13 cellular contexts compared by ENCODE assay signal in genomic region chr1:42439940-42440339, GRCh38. TPM values are rescaled to one million over a fixed set of nuclear protein-coding genes. Genes with fewer than 3 reads are reported as not detected.
DNase-seq lines count a peak whose midpoint lies in the region; ATAC-seq and TF ChIP-seq lines count a peak whose summit lies in the region.
"Had no signal": no experiment of that assay in that cellular context is flagged by ENCODE, and none has a peak within 500 bp of the region (broad histone marks: within the 10 kb centered on the region; RNA-seq: fewer than 3 reads in every experiment).

No MANE protein-coding gene starts in this region.

- ATAC-seq in SK-N-SH treated with all-trans-retinoic acid at 6 μM for 48 hours (peak; percentile 38; the same call in 2 of the 3 replicates), upper lobe of right lung (peak; percentile 64), GM19467 (IDR thresholded peaks at IDR 0.05; ENCODE audit: unreplicated experiment) (no peak)
- ATAC-seq: activated CD4-positive, alpha-beta T cell treated with anti-CD3 and anti-CD28 coated beads for 36 hours; activated T-helper 17 cell treated with anti-CD3 and anti-CD28 coated beads, Interleukin-2, amount 50 U/mL, for 72 hours; psoas muscle had no signal

- H3K27ac ChIP-seq in HEK293 (ENCODE audit: extremely low read depth, low read depth, low read length) (no peak overlapping the region), upper lobe of right lung (no peak overlapping the region), ascending aorta (no peak overlapping the region)
- H3K27ac ChIP-seq: psoas muscle had no signal

- H3K27me3 ChIP-seq in upper lobe of right lung (no peaks in the 10 kb centered on the region), ascending aorta (no peaks in the 10 kb centered on the region)

- CTCF ChIA-PET in HEK293 (lab: Yijun Ruan, JAX): interaction anchor here (0.6 kb wide), 1 partner anchor 95 kb away, joined by 3 read pairs; no protein-coding TSS in a partner anchor

- H3K36me3 ChIP-seq in HEK293 (ENCODE audit: control insufficient read depth in 2 of 2, insufficient read depth in 1 of 2, low read length in 2 of 2): no peaks in the 10 kb centered on the region
- no peaks in the 10 kb centered on the region for H3K36me3 ChIP-seq in upper lobe of right lung
- no peaks in the 10 kb centered on the region for H3K36me3 ChIP-seq in ascending aorta

- no peak overlapping the region for H3K4me3 ChIP-seq in HEK293 (ENCODE audit: low read depth, low read length)
- H3K4me3 ChIP-seq in upper lobe of right lung: no peak overlapping the region
- H3K4me3 ChIP-seq in ascending aorta: no peak overlapping the region
- H3K4me3 ChIP-seq: psoas muscle had no signal

- POLR2A ChIA-PET in HEK293 (lab: Yijun Ruan, JAX): no interaction called here

- no peak for TF ChIP-seq CTCF in HEK293 (tag by site-specific recombination; IDR thresholded peaks at IDR 0.05)
- TF ChIP-seq CTCF in upper lobe of right lung (IDR thresholded peaks at IDR 0.05): no peak
- TF ChIP-seq CTCF in ascending aorta (IDR thresholded peaks at IDR 0.05): no peak

- H3K4me1 ChIP-seq in HEK293 (ENCODE audit: control insufficient read depth, insufficient read depth, low read length): no peaks in the 10 kb centered on the region
- H3K4me1 ChIP-seq in upper lobe of right lung: no peaks in the 10 kb centered on the region
- no peaks in the 10 kb centered on the region for H3K4me1 ChIP-seq in ascending aorta
- H3K4me1 ChIP-seq: psoas muscle had no signal

- H3K9me3 ChIP-seq in HEK293 (ENCODE audit: control insufficient read depth, insufficient read depth, low read depth, low read length) (no peaks in the 10 kb centered on the region), upper lobe of right lung (no peaks in the 10 kb centered on the region), ascending aorta (no peaks in the 10 kb centered on the region)
- H3K9me3 ChIP-seq: psoas muscle had no signal

- intact Hi-C loops in upper lobe of right lung (cut with DNase I): no loop called here
- intact Hi-C loops in ascending aorta (cut with DNase I): no loop called here

- DNase-seq in fibroblast of the conjunctiva (ENCODE audit: low read depth) (peak; percentile 30), upper lobe of right lung (no peak), ascending aorta (ENCODE audit: low spot score in 2 of 2) (no peak)
- DNase-seq in activated CD8-positive, alpha-beta memory T cell treated with anti-CD3 and anti-CD28 coated beads, Interleukin-2, amount 50 U/mL, for 48 hours: no peak
- DNase-seq: activated CD4-positive, alpha-beta T cell treated with anti-CD3 and anti-CD28 coated beads for 36 hours; DND-41; MV-4-11; psoas muscle; stimulated activated CD4-positive, alpha-beta T cell treated with anti-CD3 and anti-CD28 coated beads, Interleukin-4, amount 100 ng/mL, for 1 hour had no signal

TF ChIP-seq in HEK293, 187 proteins besides CTCF, POLR2A, EP300 and RAD21:
- TF ChIP-seq ZNF146 (tag by site-specific recombination; IDR thresholded peaks at IDR 0.05) (0 out of 2 replicates have a peak, but pooled peaks have one; percentile 24), ZNF398 (tag by site-specific recombination; IDR thresholded peaks at IDR 0.05) (no peak), ZNF37A (tag by site-specific recombination; IDR thresholded peaks at IDR 0.05) (no peak), ZBTB6 (tag by site-specific recombination; IDR thresholded peaks at IDR 0.05) (peak; percentile 29; the same call in 1 of the 2 replicates)

TF ChIP-seq in SK-N-SH treated with all-trans-retinoic acid at 6 μM for 48 hours, 23 proteins besides CTCF, POLR2A, EP300 and RAD21:
- TF ChIP-seq RARB (CRISPR knock-in tag; IDR thresholded peaks at IDR 0.05): no peak

RNA-seq across cellular contexts. Expression of gene ZMYND12, which starts 15.9 kb away (rescaled TPM):
- total RNA-seq in upper lobe of right lung (1.9 TPM), ascending aorta (not detected)

RNA-seq across cellular contexts. Expression of gene PPCS, which starts 16.4 kb away (rescaled TPM):
- total RNA-seq in upper lobe of right lung: 52.8 TPM
- 13.6 TPM for total RNA-seq in ascending aorta

RNA-seq across cellular contexts. Expression of gene CCDC30, which starts 23.1 kb away (rescaled TPM):
- total RNA-seq in upper lobe of right lung (5.0 TPM), ascending aorta (not detected)

RNA-seq across cellular contexts. Expression of gene RIMKLA, which starts 59.3 kb away (rescaled TPM):
- 10.4 TPM for total RNA-seq in upper lobe of right lung
- total RNA-seq in ascending aorta: 2.7 TPM
